Comparison of ENCODE assay signal across 9 cellular contexts in genomic region chr6:136723780-136724179, GRCh38.
A peak's percentile ranks its signal among the peaks of the same experiment; 100 is the strongest.
DNase-seq lines count a peak whose midpoint lies in the region; ATAC-seq and TF ChIP-seq lines count a peak whose summit lies in the region.
"Had no signal": no experiment of that assay in that cellular context is flagged by ENCODE, and none has a peak within 500 bp of the region (broad histone marks: within the 10 kb centered on the region; RNA-seq: fewer than 3 reads in every experiment).

No MANE protein-coding gene starts in this region.

- intact Hi-C loops in mucosa of descending colon (cut with DNase I, micrococcal nuclease), result no loop called here

- no peak for TF ChIP-seq CTCF in mucosa of descending colon (IDR thresholded peaks at IDR 0.05)

- POLR2A ChIA-PET in activated CD4-positive, alpha-beta T cell treated with anti-CD3 and anti-CD28 coated beads, Interleukin-2, amount 10 ng/mL, durations not matched to agents 7 days and 5 days (lab: Charles Lee), result no interaction called here

- no peak overlapping the region for H3K27ac Mint-ChIP-seq in activated CD4-positive, alpha-beta T cell treated with anti-CD3 and anti-CD28 coated beads, Interleukin-2, amount 10 ng/mL, durations not matched to agents 7 days and 5 days
- H3K27ac Mint-ChIP-seq: activated naive CD8-positive, alpha-beta T cell had no signal

- H3K4me3 ChIP-seq in mucosa of descending colon, result no peak overlapping the region

- H3K36me3 ChIP-seq in mucosa of descending colon (ENCODE audit: low read depth), result no peaks in the 10 kb centered on the region

- peaks cover 4% of the 10 kb centered on the region for H3K9me3 Mint-ChIP-seq in activated CD4-positive, alpha-beta T cell treated with anti-CD3 and anti-CD28 coated beads, Interleukin-2, amount 10 ng/mL, durations not matched to agents 7 days and 5 days

- ATAC-seq in HG03342 (IDR thresholded peaks at IDR 0.05; ENCODE audit: unreplicated experiment), result peak; percentile 35
- ATAC-seq in mucosa of descending colon, result peak; percentile 71
- ATAC-seq in HG02970 (IDR thresholded peaks at IDR 0.05; ENCODE audit: low FRiP score, unreplicated experiment), result no peak
- no peak for ATAC-seq in GM19351 (IDR thresholded peaks at IDR 0.05; ENCODE audit: unreplicated experiment)

- peaks cover 8% of the 10 kb centered on the region for H3K4me1 ChIP-seq in mucosa of descending colon (ENCODE audit: low read depth)

- no peaks in the 10 kb centered on the region for H3K9me3 ChIP-seq in mucosa of descending colon

- CTCF ChIA-PET in activated CD4-positive, alpha-beta T cell treated with anti-CD3 and anti-CD28 coated beads, Interleukin-2, amount 10 ng/mL, durations not matched to agents 7 days and 5 days (lab: Charles Lee), result interaction anchor here (0.6 to 1.5 kb wide), 7 partner anchors 17 to 92 kb away, joined by 3 to 5 read pairs (median 5); partner anchors contain the start of gene MAP3K5

- H3K4me3 Mint-ChIP-seq in activated CD4-positive, alpha-beta T cell treated with anti-CD3 and anti-CD28 coated beads, Interleukin-2, amount 10 ng/mL, durations not matched to agents 7 days and 5 days, result no peak overlapping the region
- H3K4me3 Mint-ChIP-seq: activated naive CD8-positive, alpha-beta T cell had no signal

- peak; percentile 33 for DNase-seq in GF-D8 (lab: John Stamatoyannopoulos, UW)
- peak; percentile 39 for DNase-seq in activated CD4-positive, alpha-beta T cell treated with anti-CD3 and anti-CD28 coated beads, Interleukin-2, amount 10 ng/mL, durations not matched to agents 7 days and 5 days
- DNase-seq in mucosa of descending colon, result no peak
- DNase-seq in amniotic stem cell (lab: John Stamatoyannopoulos, UW), result no peak
- no peak for DNase-seq in NCI-H1417 treated with DMSO at 0.1 percent for 48 hours (lab: John Stamatoyannopoulos, UW)

- peaks cover 21% of the 10 kb centered on the region for H3K36me3 Mint-ChIP-seq in activated CD4-positive, alpha-beta T cell treated with anti-CD3 and anti-CD28 coated beads, Interleukin-2, amount 10 ng/mL, durations not matched to agents 7 days and 5 days (ENCODE audit: low read depth)

- H3K4me1 Mint-ChIP-seq in activated CD4-positive, alpha-beta T cell treated with anti-CD3 and anti-CD28 coated beads, Interleukin-2, amount 10 ng/mL, durations not matched to agents 7 days and 5 days, result peaks cover 42% of the 10 kb centered on the region

- no peaks in the 10 kb centered on the region for H3K27me3 Mint-ChIP-seq in activated CD4-positive, alpha-beta T cell treated with anti-CD3 and anti-CD28 coated beads, Interleukin-2, amount 10 ng/mL, durations not matched to agents 7 days and 5 days
- H3K27me3 Mint-ChIP-seq: activated naive CD8-positive, alpha-beta T cell had no signal

Comparison
In these comparisons a context has a peak if more than half of its experiments do, and no peak if none do; other contexts are left out.
1. DNase-seq: peak in GF-D8 (single experiment) and activated CD4-positive, alpha-beta T cell treated with anti-CD3 and anti-CD28 coated beads, Interleukin-2, amount 10 ng/mL, durations not matched to agents 7 days and 5 days (single experiment); none in mucosa of descending colon (0 of 3), amniotic stem cell (single experiment) and NCI-H1417 treated with DMSO at 0.1 percent for 48 hours (single experiment).
2. ATAC-seq: peak in HG03342 (single experiment) and mucosa of descending colon (single experiment); none in HG02970 (single experiment) and GM19351 (single experiment).